ENCODE assay signal across 8 cellular contexts in the genomic region with DNA sequence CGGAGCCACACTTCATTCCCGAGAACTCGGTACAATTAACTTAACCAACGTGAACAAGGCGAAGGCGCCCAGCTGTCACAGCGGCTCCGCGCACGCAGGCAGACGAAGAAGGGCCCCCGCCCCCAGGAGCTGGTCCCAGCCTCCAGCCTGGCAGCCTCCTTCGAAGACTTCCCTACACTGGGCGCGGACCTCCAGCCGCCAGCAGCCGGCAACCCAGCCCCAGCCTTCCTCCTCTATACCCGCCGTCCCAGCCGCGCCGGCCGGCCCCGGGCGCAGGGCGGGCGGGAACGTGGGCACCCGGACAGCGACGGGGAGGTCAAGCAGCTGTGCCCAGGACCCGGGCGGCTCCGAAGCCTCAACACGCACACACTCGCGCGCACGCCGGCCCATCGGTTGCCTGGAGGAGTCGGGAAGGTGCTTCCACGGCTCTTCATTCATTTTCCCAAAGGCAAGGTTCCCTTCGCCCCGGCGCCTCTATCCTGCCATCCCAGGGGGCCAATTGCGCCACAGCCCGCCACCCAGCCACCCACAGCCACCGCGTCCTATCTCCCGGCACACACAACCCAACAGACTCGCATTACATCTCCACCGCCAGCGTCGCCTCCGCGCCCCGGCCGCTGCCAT. TPM values are rescaled to one million over a fixed set of nuclear protein-coding genes. Genes with fewer than 3 reads are reported as not detected.
A peak's percentile ranks its signal among the peaks of the same experiment; 100 is the strongest.
DNase-seq lines count a peak whose midpoint lies in the region; ATAC-seq, FAIRE-seq and TF ChIP-seq lines count a peak whose summit lies in the region.

No MANE protein-coding gene starts in this region.

- peaks cover 1% of the 10 kb centered on the region for H3K4me1 Mint-ChIP-seq in T-helper 1 cell treated with Interleukin-12 subunit alpha and Interleukin-12 subunit beta and Interleukin-4 antibody, amounts not matched to agents 30 μg/mL and 1 μg/mL, for 36 hours (ENCODE audit: low read depth)
- peaks cover 15% of the 10 kb centered on the region for H3K4me1 Mint-ChIP-seq in astrocyte (ENCODE audit: low read depth, unreplicated experiment)

- H3K36me3 ChIP-seq in astrocyte (ENCODE audit: insufficient read depth, low read length): no peaks in the 10 kb centered on the region
- H3K36me3 ChIP-seq in skeletal muscle tissue (ENCODE audit: control insufficient read depth in 3 of 3, insufficient read depth in 3 of 3, low read length in 3 of 3): no peaks in the 10 kb centered on the region

- H3K4me2 ChIP-seq in astrocyte (ENCODE audit: low read length): peak overlapping the region; percentile 90

- peak overlapping the region; percentile 61 for H3K4me3 Mint-ChIP-seq in T-helper 1 cell treated with Interleukin-12 subunit alpha and Interleukin-12 subunit beta and Interleukin-4 antibody, amounts not matched to agents 30 μg/mL and 1 μg/mL, for 36 hours
- H3K4me3 Mint-ChIP-seq in astrocyte (ENCODE audit: unreplicated experiment): peak overlapping the region; percentile 92

- H3K9me3 ChIP-seq in astrocyte (ENCODE audit: insufficient read depth, low read depth, low read length) (no peaks in the 10 kb centered on the region), skeletal muscle tissue (ENCODE audit: control insufficient read depth in 3 of 3, low read length in 3 of 3) (peaks cover 0 to 2% (median 0%) of the 10 kb centered on the region in 3 donors)

- H3K27me3 ChIP-seq in astrocyte (ENCODE audit: insufficient read depth, low read length) (peaks cover 29% of the 10 kb centered on the region), skeletal muscle tissue (ENCODE audit: control insufficient read depth in 3 of 3, insufficient read depth in 3 of 3, low read length in 3 of 3) (no peaks in the 10 kb centered on the region)

- DNase-seq in T-helper 1 cell (no peak), astrocyte (ENCODE audit: low read depth) (no peak), iPS-NIHi11 (ENCODE audit: low spot score) (peak; percentile 72), NCI-H446 treated with DMSO at 0.1 percent for 48 hours (lab: John Stamatoyannopoulos, UW) (no peak)

- no peak for TF ChIP-seq CTCF in astrocyte (IDR thresholded peaks at IDR 0.05; ENCODE audit: insufficient read depth, low read depth, low read length)

- H3K9ac ChIP-seq in astrocyte (ENCODE audit: low read length) (peak overlapping the region; percentile 64), skeletal muscle tissue (ENCODE audit: low read depth in 1 of 3, low read length in 3 of 3) (peak overlapping the region; percentile 43 to 79 (median 74))

- H3K9me3 Mint-ChIP-seq in T-helper 1 cell treated with Interleukin-12 subunit alpha and Interleukin-12 subunit beta and Interleukin-4 antibody, amounts not matched to agents 30 μg/mL and 1 μg/mL, for 36 hours: no peaks in the 10 kb centered on the region
- H3K9me3 Mint-ChIP-seq in astrocyte (ENCODE audit: unreplicated experiment): peaks cover 5% of the 10 kb centered on the region

- H3K79me2 ChIP-seq in astrocyte (ENCODE audit: insufficient read depth, low read length): peaks cover 19% of the 10 kb centered on the region

- H3K27ac ChIP-seq in astrocyte (ENCODE audit: low read depth, low read length): no peak overlapping the region
- peak overlapping the region; percentile 74 for H3K27ac ChIP-seq in skeletal muscle tissue (ENCODE audit: low read depth, low read length)

- no peak for FAIRE-seq in astrocyte (lab: Jason Lieb, UNC)

- peaks cover 2% of the 10 kb centered on the region for H3K36me3 Mint-ChIP-seq in T-helper 1 cell treated with Interleukin-12 subunit alpha and Interleukin-12 subunit beta and Interleukin-4 antibody, amounts not matched to agents 30 μg/mL and 1 μg/mL, for 36 hours (ENCODE audit: low read depth)
- peaks cover 4% of the 10 kb centered on the region for H3K36me3 Mint-ChIP-seq in astrocyte (ENCODE audit: low read depth, unreplicated experiment)

- peak overlapping the region; percentile 52 for H3K4me3 ChIP-seq in astrocyte (ENCODE audit: insufficient read depth, low read depth, low read length)
- peak overlapping the region; percentile 60 to 78 (median 77) for H3K4me3 ChIP-seq in skeletal muscle tissue (ENCODE audit: low read length in 3 of 3)

- H3K4me1 ChIP-seq in astrocyte (ENCODE audit: insufficient read depth, low read length): peaks cover 19% of the 10 kb centered on the region
- H3K4me1 ChIP-seq in skeletal muscle tissue (ENCODE audit: control insufficient read depth in 3 of 3, insufficient read depth in 3 of 3, low read length in 3 of 3): peaks cover 49 to 64% (median 56%) of the 10 kb centered on the region in 3 donors

- peaks cover 45% of the 10 kb centered on the region for H4K20me1 ChIP-seq in astrocyte (ENCODE audit: insufficient read depth, low read length)

- H3K27me3 Mint-ChIP-seq in T-helper 1 cell treated with Interleukin-12 subunit alpha and Interleukin-12 subunit beta and Interleukin-4 antibody, amounts not matched to agents 30 μg/mL and 1 μg/mL, for 36 hours (ENCODE audit: low read depth): peaks cover 69% of the 10 kb centered on the region
- H3K27me3 Mint-ChIP-seq in astrocyte (ENCODE audit: low read depth, unreplicated experiment): peaks cover 20% of the 10 kb centered on the region

- H2AFZ ChIP-seq in astrocyte (ENCODE audit: low read depth, low read length): peak overlapping the region; percentile 71

- no peak for ATAC-seq in GM18498 (IDR thresholded peaks at IDR 0.05; ENCODE audit: unreplicated experiment)
- ATAC-seq in GM18858 (IDR thresholded peaks at IDR 0.05; ENCODE audit: unreplicated experiment): no peak

- H3K27ac Mint-ChIP-seq in T-helper 1 cell treated with Interleukin-12 subunit alpha and Interleukin-12 subunit beta and Interleukin-4 antibody, amounts not matched to agents 30 μg/mL and 1 μg/mL, for 36 hours: no peak overlapping the region
- H3K27ac Mint-ChIP-seq in astrocyte (ENCODE audit: unreplicated experiment): peak overlapping the region; percentile 62

RNA-seq across cellular contexts. Expression of a gene that starts 1.6 kb away (rescaled TPM):
- total RNA-seq in astrocyte: 20.6 and 21.2 TPM in 2 replicates
- 19.3 TPM for total RNA-seq in skeletal muscle tissue
